In genomic region chr7:23598321-23598720, GRCh38 we compare ENCODE assay signal across 8 cellular contexts. TPM values are rescaled to one million over a fixed set of nuclear protein-coding genes. Genes with fewer than 3 reads are reported as not detected.
DNase-seq lines count a peak whose midpoint lies in the region; ATAC-seq, FAIRE-seq and TF ChIP-seq lines count a peak whose summit lies in the region.

No MANE protein-coding gene starts in this region.

- TF ChIP-seq POLR2A in heart left ventricle (IDR thresholded peaks at IDR 0.05) = no peak

- H3K4me1 ChIP-seq in heart left ventricle (peaks cover 0 to 19% (median 13%) of the 10 kb centered on the region in 12 donors), left lung (peaks cover 5 to 16% of the 10 kb centered on the region in 2 donors), urinary bladder (ENCODE audit: insufficient read depth) (no peaks in the 10 kb centered on the region)

- H3K4me3 ChIP-seq in heart left ventricle (peak overlapping the region; percentile 59 to 98 (median 76)), left lung (peak overlapping the region; percentile 70 to 82), urinary bladder (ENCODE audit: low read depth, low read length) (peak overlapping the region; percentile 80)

- POLR2A ChIA-PET in activated naive CD8-positive, alpha-beta T cell treated with anti-CD3 and anti-CD28 coated beads, Interleukin-2, amount 10 ng/mL, durations not matched to agents 7 days and 5 days (lab: Charles Lee) = interaction anchor here (2.8 kb wide), 1 partner anchor 59 kb away, joined by 11 read pairs; no protein-coding TSS in a partner anchor

- no peak for TF ChIP-seq CTCF in heart left ventricle (IDR thresholded peaks at IDR 0.05)
- TF ChIP-seq CTCF in left lung (IDR thresholded peaks at IDR 0.05) = no peak

- 62 to 76% (median 70%) methylated on average over 4 of the region's 4 CpGs for WGBS in heart left ventricle, 4 donors
- WGBS in urinary bladder = 56% methylated on average over 4 of the region's 4 CpGs

- ATAC-seq in heart left ventricle (no peak), Right ventricle myocardium superior (ENCODE audit: poor library complexity) (no peak), left lung (peak; percentile 32), GM18870 (IDR thresholded peaks at IDR 0.05; ENCODE audit: unreplicated experiment) (no peak)
- no peak for ATAC-seq in activated naive CD8-positive, alpha-beta T cell treated with anti-CD3 and anti-CD28 coated beads, Interleukin-2, amount 10 ng/mL, durations not matched to agents 7 days and 5 days (ENCODE audit: low read depth)

- H3K36me3 ChIP-seq in heart left ventricle = no peaks in the 10 kb centered on the region
- no peaks in the 10 kb centered on the region for H3K36me3 ChIP-seq in left lung
- H3K36me3 ChIP-seq in urinary bladder (ENCODE audit: insufficient read depth) = no peaks in the 10 kb centered on the region

- peaks cover 27% of the 10 kb centered on the region for H3K4me1 Mint-ChIP-seq in activated naive CD8-positive, alpha-beta T cell treated with anti-CD3 and anti-CD28 coated beads, Interleukin-2, amount 10 ng/mL, durations not matched to agents 7 days and 5 days

- peaks cover 3% of the 10 kb centered on the region for H3K9me3 Mint-ChIP-seq in activated naive CD8-positive, alpha-beta T cell treated with anti-CD3 and anti-CD28 coated beads, Interleukin-2, amount 10 ng/mL, durations not matched to agents 7 days and 5 days

- H3K4me3 Mint-ChIP-seq in activated naive CD8-positive, alpha-beta T cell treated with anti-CD3 and anti-CD28 coated beads, Interleukin-2, amount 10 ng/mL, durations not matched to agents 7 days and 5 days = peak overlapping the region; percentile 85

- DNase-seq in heart left ventricle = no peak
- DNase-seq in Right ventricle myocardium superior = no peak
- no peak for DNase-seq in activated naive CD8-positive, alpha-beta T cell treated with anti-CD3 and anti-CD28 coated beads, Interleukin-2, amount 10 ng/mL, durations not matched to agents 7 days and 5 days
- no peak for DNase-seq in left lung
- DNase-seq in dedifferentiated amniotic fluid mesenchymal stem cell (ENCODE audit: extremely low spot score) = no peak
- no peak for DNase-seq in GM19239 (ENCODE audit: insufficient read length, low spot score)

- H3K36me3 Mint-ChIP-seq in activated naive CD8-positive, alpha-beta T cell treated with anti-CD3 and anti-CD28 coated beads, Interleukin-2, amount 10 ng/mL, durations not matched to agents 7 days and 5 days = peaks cover 8% of the 10 kb centered on the region

- no peak for FAIRE-seq in GM19239 (lab: Jason Lieb, UNC)

- H3K27ac ChIP-seq in heart left ventricle (peak overlapping the region in 11 of 12 donors; percentile 95 to 99 (median 97)), left lung (peak overlapping the region; percentile 95 to 97), urinary bladder (ENCODE audit: low read depth) (peak overlapping the region; percentile 76)

- intact Hi-C loops in heart left ventricle (cut with DNase I) (loop anchor here in 9 of 10 donors (1.0 to 5.0 kb wide), 5 partner anchors 79 to 416 kb away; partner anchors contain the start of genes FAM221A (in 7 of the 9) and NUP42 (in 1 of the 9)), Right ventricle myocardium superior (cut with DNase I) (no loop called here), left lung (cut with DNase I) (no loop called here)

- H3K9me3 ChIP-seq in heart left ventricle (no peaks in the 10 kb centered on the region), left lung (no peaks in the 10 kb centered on the region)

- no peaks in the 10 kb centered on the region for H3K27me3 ChIP-seq in heart left ventricle
- no peaks in the 10 kb centered on the region for H3K27me3 ChIP-seq in left lung

- H3K27me3 Mint-ChIP-seq in activated naive CD8-positive, alpha-beta T cell treated with anti-CD3 and anti-CD28 coated beads, Interleukin-2, amount 10 ng/mL, durations not matched to agents 7 days and 5 days = peaks cover 9% of the 10 kb centered on the region

- peak overlapping the region; percentile 71 for H3K27ac Mint-ChIP-seq in activated naive CD8-positive, alpha-beta T cell treated with anti-CD3 and anti-CD28 coated beads, Interleukin-2, amount 10 ng/mL, durations not matched to agents 7 days and 5 days

RNA-seq across cellular contexts. Expression of gene CCDC126, which starts 1.1 kb away (rescaled TPM):
- total RNA-seq in heart left ventricle (10 to 100 TPM in 4 of 9 donors, 1 to 10 TPM in 5; 4.7 to 13.7 (median 9.9) TPM), Right ventricle myocardium superior (10.8 TPM), left lung (10 to 100 TPM; 11.9 to 14.3 TPM), urinary bladder (30.7 TPM)
- polyA plus RNA-seq in heart left ventricle (1 to 10 TPM; 4.2 to 9.6 TPM), urinary bladder (10.1 TPM)
- 10 to 100 TPM in 1 of 2 experiments, 1 to 10 TPM in 1; 10.0 to 11.8 TPM for total RNA-seq in activated naive CD8-positive, alpha-beta T cell treated with anti-CD3 and anti-CD28 coated beads, Interleukin-2, amount 10 ng/mL, durations not matched to agents 7 days and 5 days

Comparison
In these comparisons a context has a peak if more than half of its experiments do, and no peak if none do; other contexts are left out.
1. intact Hi-C loops: an anchor here in heart left ventricle (1.0 to 5.0 kb wide); none called in Right ventricle myocardium superior and left lung.